ENCODE assay signal across 9 cellular contexts in the genomic region with DNA sequence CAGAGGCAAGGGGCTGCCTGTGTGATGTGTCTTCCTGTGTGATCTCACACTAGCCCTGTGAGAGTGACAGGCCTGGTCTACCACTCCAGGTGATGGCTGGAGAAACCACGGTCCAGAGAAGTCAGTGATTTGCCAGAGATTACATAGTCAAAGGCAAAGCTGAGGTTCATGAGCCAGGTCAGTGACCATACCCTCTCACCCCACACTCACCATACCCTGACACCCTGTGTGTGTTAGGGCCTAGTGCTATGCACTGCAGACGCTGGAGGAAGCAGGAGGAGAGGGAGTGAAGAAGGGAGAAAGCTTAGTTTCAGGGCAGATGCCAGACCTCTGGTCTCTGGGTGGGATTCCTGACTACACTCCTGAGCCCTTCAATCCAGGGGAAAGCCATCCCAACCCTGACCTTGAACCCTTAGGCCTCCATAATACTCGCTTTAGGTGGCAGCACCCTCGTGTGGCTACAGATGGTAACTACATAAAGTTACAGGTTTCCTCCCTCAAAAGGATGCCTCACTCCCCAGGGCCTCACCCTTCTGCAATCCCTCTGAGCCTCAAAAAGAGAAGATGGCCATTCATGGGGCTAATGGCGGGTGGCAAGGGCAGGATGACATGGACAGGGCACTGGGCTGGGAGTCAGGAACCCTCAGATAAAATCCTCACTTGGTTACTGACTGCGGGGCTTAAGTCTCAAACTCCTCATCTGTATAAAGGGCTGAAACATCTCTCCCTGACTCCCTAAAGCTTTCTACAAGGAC. TPM values are rescaled to one million over a fixed set of nuclear protein-coding genes. Genes with fewer than 3 reads are reported as not detected.
DNase-seq lines count a peak whose midpoint lies in the region; ATAC-seq and TF ChIP-seq lines count a peak whose summit lies in the region.
"Had no signal": no experiment of that assay in that cellular context is flagged by ENCODE, and none has a peak within 500 bp of the region (broad histone marks: within the 10 kb centered on the region; RNA-seq: fewer than 3 reads in every experiment).

No MANE protein-coding gene starts in this region.

- TF ChIP-seq POLR2A in NB4 (IDR thresholded peaks at IDR 0.05; ENCODE audit: extremely low read depth, insufficient read length), result no peak
- TF ChIP-seq POLR2A in right lobe of liver (IDR thresholded peaks at IDR 0.05), result no peak

- H3K9me3 ChIP-seq in right lobe of liver, result no peaks in the 10 kb centered on the region
- H3K9me3 ChIP-seq: BLaER1 treated with 17β-estradiol and CSF1 and Interleukin-3, amounts not matched to agents 10 nM and 100 nM had no signal

- H3K36me3 ChIP-seq in right lobe of liver, result peaks cover 0 to 21% (median 11%) of the 10 kb centered on the region in 4 donors

- no peak overlapping the region for H3K4me3 ChIP-seq in NB4 (ENCODE audit: low read depth, low read length)
- no peak overlapping the region for H3K4me3 ChIP-seq in choroid plexus epithelial cell (ENCODE audit: low read depth, low read length)
- no peak overlapping the region for H3K4me3 ChIP-seq in right lobe of liver
- H3K4me3 ChIP-seq: BLaER1 treated with 17β-estradiol and CSF1 and Interleukin-3, amounts not matched to agents 10 nM and 100 nM had no signal

- intact Hi-C loops in right lobe of liver (cut with DNase I), result no loop called here

- no peak overlapping the region for H3K27ac ChIP-seq in VCaP
- H3K27ac ChIP-seq in right lobe of liver, result no peak overlapping the region

- peak; percentile 70 for TF ChIP-seq CTCF in NB4 (IDR thresholded peaks at IDR 0.05; ENCODE audit: low read depth, low read length)
- TF ChIP-seq CTCF in VCaP (conservative IDR thresholded peaks at IDR 0.05), result peak; percentile 77
- peak; percentile 80 for TF ChIP-seq CTCF in choroid plexus epithelial cell (conservative IDR thresholded peaks at IDR 0.05; ENCODE audit: low read depth, low read length)
- peak; percentile 58 to 67 (median 63) for TF ChIP-seq CTCF in right lobe of liver (IDR thresholded peaks at IDR 0.05)

- no peaks in the 10 kb centered on the region for H3K27me3 ChIP-seq in right lobe of liver
- H3K27me3 ChIP-seq: BLaER1 treated with 17β-estradiol and CSF1 and Interleukin-3, amounts not matched to agents 10 nM and 100 nM had no signal

- 15% methylated on average over 4 of the region's 6 CpGs for WGBS in right lobe of liver (ENCODE audit: insufficient coverage, low coverage, low lambda C conversion rate, missing lambda C conversion rate)

- H3K4me1 ChIP-seq in right lobe of liver, result peaks cover 0 to 5% (median 0%) of the 10 kb centered on the region in 4 donors

- peak; percentile 84 to 88 (median 84) for ATAC-seq in right lobe of liver

- DNase-seq in NCI-H146 (lab: John Stamatoyannopoulos, UW) (peak; percentile 18), NCI-H146 treated with DMSO at 0.1 percent for 48 hours (lab: John Stamatoyannopoulos, UW; ENCODE audit: unreplicated experiment) (no peak), NB4 (ENCODE audit: low read depth) (peak; percentile 70), choroid plexus epithelial cell (ENCODE audit: low read depth) (peak; percentile 58), right lobe of liver (no peak), stromal cell of bone marrow (ENCODE audit: low read depth) (peak; percentile 9), ureter (ENCODE audit: low spot score) (no peak)

RNA-seq across cellular contexts. Expression of a gene that starts 20.8 kb away (rescaled TPM):
- total RNA-seq in right lobe of liver, result 10 to 100 TPM; 13.8 to 45.7 (median 16.2) TPM
- 68.2 TPM for total RNA-seq in ureter

Comparison
In these comparisons a context has a peak if more than half of its experiments do, and no peak if none do; other contexts are left out.
1. DNase-seq: peak in NCI-H146 (single experiment), NB4 (single experiment), choroid plexus epithelial cell (single experiment) and stromal cell of bone marrow (single experiment); none in NCI-H146 treated with DMSO at 0.1 percent for 48 hours (single experiment), right lobe of liver (0 of 3) and ureter (single experiment).
2. Peak in every context shown above with its lines, with median percentiles within 50 percentile points of each other: CTCF ChIP-seq.